Comparison of ENCODE assay signal across 9 cellular contexts in genomic region chr15:45660231-45660979, GRCh38. TPM values are rescaled to one million over a fixed set of nuclear protein-coding genes. Genes with fewer than 3 reads are reported as not detected.
DNase-seq lines count a peak whose midpoint lies in the region; ATAC-seq and TF ChIP-seq lines count a peak whose summit lies in the region.
"Had no signal": no experiment of that assay in that cellular context is flagged by ENCODE, and none has a peak within 500 bp of the region (broad histone marks: within the 10 kb centered on the region; RNA-seq: fewer than 3 reads in every experiment).

No MANE protein-coding gene starts in this region.

- no peaks in the 10 kb centered on the region for H3K27me3 ChIP-seq in CD4-positive, alpha-beta memory T cell (ENCODE audit: insufficient read depth, low read length)

- H3K27me3 Mint-ChIP-seq in CD4-positive, alpha-beta memory T cell: no peaks in the 10 kb centered on the region
- no peaks in the 10 kb centered on the region for H3K27me3 Mint-ChIP-seq in progenitor cell of endocrine pancreas

- no peak overlapping the region for H3K4me3 ChIP-seq in CD4-positive, alpha-beta memory T cell (ENCODE audit: low read length in 2 of 2)

- peaks cover 19 to 40% (median 27%) of the 10 kb centered on the region in 4 donors for H3K4me1 Mint-ChIP-seq in CD4-positive, alpha-beta memory T cell
- H3K4me1 Mint-ChIP-seq in progenitor cell of endocrine pancreas (ENCODE audit: low read depth): peaks cover 28% of the 10 kb centered on the region

- no peaks in the 10 kb centered on the region for H3K9me3 ChIP-seq in CD4-positive, alpha-beta memory T cell (ENCODE audit: control insufficient read depth in 1 of 2, low read length in 2 of 2)

- ATAC-seq in GM21515 (IDR thresholded peaks at IDR 0.05; ENCODE audit: unreplicated experiment): no peak
- ATAC-seq in HG03439 (IDR thresholded peaks at IDR 0.05; ENCODE audit: unreplicated experiment): no peak

- H3K4me1 ChIP-seq in CD4-positive, alpha-beta memory T cell (ENCODE audit: insufficient read depth, low read length): peaks cover 5% of the 10 kb centered on the region

- H3K9me3 Mint-ChIP-seq in CD4-positive, alpha-beta memory T cell: peaks cover 0 to 1% (median 0%) of the 10 kb centered on the region in 8 donors
- no peaks in the 10 kb centered on the region for H3K9me3 Mint-ChIP-seq in progenitor cell of endocrine pancreas (ENCODE audit: low read depth)

- TF ChIP-seq CTCF in progenitor cell of endocrine pancreas (IDR thresholded peaks at IDR 0.05; ENCODE audit: unreplicated experiment) (no peak), RWPE1 (conservative IDR thresholded peaks at IDR 0.05; ENCODE audit: low read depth) (no peak)

- H3K27ac Mint-ChIP-seq in CD4-positive, alpha-beta memory T cell: peak overlapping the region in 6 of 7 donors; percentile 16 to 80 (median 47)
- peak overlapping the region; percentile 13 for H3K27ac Mint-ChIP-seq in progenitor cell of endocrine pancreas

- CTCF ChIA-PET in CD4-positive, alpha-beta memory T cell (lab: Charles Lee; ENCODE audit: partially characterized antibody): interaction anchor here (0.9 kb wide), 1 partner anchor 50 kb away, joined by 3 read pairs; no protein-coding TSS in a partner anchor
- CTCF ChIA-PET in RWPE1 (lab: Yijun Ruan, JAX): interaction anchor here (0.5 kb wide), 1 partner anchor 12 kb away, joined by 3 read pairs; no protein-coding TSS in a partner anchor

- POLR2A ChIA-PET in CD4-positive, alpha-beta memory T cell (lab: Charles Lee; ENCODE audit: partially characterized antibody): interaction anchor here (1.3 kb wide), 1 partner anchor 18 kb away, joined by 5 read pairs; no protein-coding TSS in a partner anchor
- POLR2A ChIA-PET in RWPE1 (lab: Yijun Ruan, JAX; ENCODE audit: low non-redundant PET): no interaction called here

- no peak overlapping the region for H3K27ac ChIP-seq in CD4-positive, alpha-beta memory T cell (ENCODE audit: low read depth, low read length)
- H3K27ac ChIP-seq in RWPE1: no peak overlapping the region

- peaks cover 50 to 66% of the 10 kb centered on the region in 2 donors for H3K36me3 Mint-ChIP-seq in CD4-positive, alpha-beta memory T cell
- H3K36me3 Mint-ChIP-seq in progenitor cell of endocrine pancreas (ENCODE audit: insufficient read depth): peaks cover 12% of the 10 kb centered on the region

- H3K4me3 Mint-ChIP-seq in CD4-positive, alpha-beta memory T cell: no peak overlapping the region
- no peak overlapping the region for H3K4me3 Mint-ChIP-seq in progenitor cell of endocrine pancreas (ENCODE audit: low read depth)

- DNase-seq in CD4-positive, alpha-beta memory T cell: no peak
- peak; percentile 19 for DNase-seq in NAMALWA (ENCODE audit: low spot score)
- DNase-seq in fibroblast of peridontal ligament (ENCODE audit: extremely low read depth): peak; percentile 47
- no peak for DNase-seq in progenitor cell of endocrine pancreas (ENCODE audit: low spot score, unreplicated experiment)
- no peak for DNase-seq in RWPE1 (ENCODE audit: low spot score)
- DNase-seq in germinal center (ENCODE audit: low spot score): no peak
- DNase-seq: DMS79 had no signal

- intact Hi-C loops in CD4-positive, alpha-beta memory T cell (cut with micrococcal nuclease): no loop called here

- peaks cover 41% of the 10 kb centered on the region for H3K36me3 ChIP-seq in CD4-positive, alpha-beta memory T cell (ENCODE audit: insufficient read depth, low read length)

RNA-seq across cellular contexts. Expression of gene SQOR, which starts 25.6 kb away (rescaled TPM):
- 10 to 100 TPM; 47.9 to 51.0 TPM for total RNA-seq in CD4-positive, alpha-beta memory T cell
- polyA plus RNA-seq in CD4-positive, alpha-beta memory T cell: 100 to 1,000 TPM; 118 to 183 TPM
- 35.6 and 39.3 TPM in 2 replicates for total RNA-seq in progenitor cell of endocrine pancreas

Comparison
In these comparisons a context has a peak if more than half of its experiments do, and no peak if none do; other contexts are left out.
1. DNase-seq: peak in NAMALWA (single experiment) and fibroblast of peridontal ligament (single experiment); none in CD4-positive, alpha-beta memory T cell (0 of 5), progenitor cell of endocrine pancreas (single experiment), RWPE1 (single experiment) and germinal center (single experiment).